ENCODE assay signal across 1 cellular context in genomic region chr11:116852261-116853125, GRCh38.
A peak's percentile ranks its signal among the peaks of the same experiment; 100 is the strongest.
TF ChIP-seq lines count a peak whose summit lies in the region.

No MANE protein-coding gene starts in this region.

TF ChIP-seq in GM12878, 131 proteins besides CTCF, POLR2A, EP300 and RAD21 (continued from another document):
- TF ChIP-seq REST (IDR thresholded peaks at IDR 0.05; ENCODE audit: low read depth, low read length): no peak
- peak; percentile 17; the same call in 1 of the 2 replicates for TF ChIP-seq FOXM1 (IDR thresholded peaks at IDR 0.05; ENCODE audit: low read depth, low read length)
- no peak for TF ChIP-seq TAF1 (IDR thresholded peaks at IDR 0.05; ENCODE audit: borderline replicate concordance, low read depth, low read length)
- peak; percentile 42 for TF ChIP-seq EED (IDR thresholded peaks at IDR 0.05; ENCODE audit: low read depth)
- TF ChIP-seq ZNF687 (IDR thresholded peaks at IDR 0.05): peak; percentile 15; the same call in 1 of the 2 replicates
- TF ChIP-seq TCF12 (IDR thresholded peaks at IDR 0.05; ENCODE audit: low read depth, low read length): 0 out of 2 replicates have a peak, but pooled peaks have one; percentile 41
